Comparison of ENCODE assay signal across 8 cellular contexts in genomic region chr13:30796833-30797601, GRCh38.
DNase-seq lines count a peak whose midpoint lies in the region; ATAC-seq, FAIRE-seq and TF ChIP-seq lines count a peak whose summit lies in the region.

No MANE protein-coding gene starts in this region.

- H3K27ac ChIP-seq in trophoblast cell (ENCODE audit: low read depth, low read length), result no peak overlapping the region

- DNase-seq in Daoy (ENCODE audit: low read depth) (peak; percentile 79), NCI-H2029 treated with DMSO at 0.1 percent for 48 hours (lab: John Stamatoyannopoulos, UW) (peak; percentile 4), bronchial epithelial cell (ENCODE audit: low read depth) (peak; percentile 90), trophoblast cell (no peak), NCI-H1694 (lab: John Stamatoyannopoulos, UW) (no peak), chondrocyte (ENCODE audit: low spot score) (no peak)

- H4K12ac ChIP-seq in trophoblast cell (ENCODE audit: low read depth, low read length), result no peak overlapping the region

- peaks cover 13% of the 10 kb centered on the region for H3K79me1 ChIP-seq in trophoblast cell (ENCODE audit: low read length)

- H4K8ac ChIP-seq in trophoblast cell (ENCODE audit: low read depth, low read length), result no peak overlapping the region

- H2BK5ac ChIP-seq in trophoblast cell (ENCODE audit: low read depth, low read length, poor library complexity), result no peak overlapping the region

- no peak for ATAC-seq in GM21447 (IDR thresholded peaks at IDR 0.05; ENCODE audit: unreplicated experiment)
- ATAC-seq in GM19023 (IDR thresholded peaks at IDR 0.05; ENCODE audit: unreplicated experiment), result no peak

- no peak overlapping the region for H2BK12ac ChIP-seq in trophoblast cell (ENCODE audit: low read length)

- H3K36me3 ChIP-seq in bronchial epithelial cell (ENCODE audit: control insufficient read depth, insufficient read depth, low read length), result no peaks in the 10 kb centered on the region
- no peaks in the 10 kb centered on the region for H3K36me3 ChIP-seq in trophoblast cell (ENCODE audit: control insufficient read depth in 1 of 2, insufficient read depth in 2 of 2, low read length in 2 of 2)

- no peaks in the 10 kb centered on the region for H3K27me3 ChIP-seq in bronchial epithelial cell (ENCODE audit: control insufficient read depth, insufficient read depth, low read length)
- H3K27me3 ChIP-seq in trophoblast cell (ENCODE audit: insufficient read depth, low read length), result no peaks in the 10 kb centered on the region

- no peaks in the 10 kb centered on the region for H3K27me3 Mint-ChIP-seq in chondrocyte (ENCODE audit: low read depth)

- no peaks in the 10 kb centered on the region for H3K9me3 Mint-ChIP-seq in chondrocyte (ENCODE audit: low read depth)

- H3K4me2 ChIP-seq in trophoblast cell (ENCODE audit: low read length), result no peak overlapping the region

- no peak overlapping the region for H3K9ac ChIP-seq in trophoblast cell (ENCODE audit: low read length)

- H3K79me2 ChIP-seq in trophoblast cell (ENCODE audit: control insufficient read depth, insufficient read depth, low read length, poor library complexity), result no peaks in the 10 kb centered on the region

- peak overlapping the region; percentile 11 for H2AK5ac ChIP-seq in trophoblast cell (ENCODE audit: low read length)

- H3K4me1 Mint-ChIP-seq in chondrocyte (ENCODE audit: low read depth), result peaks cover 45% of the 10 kb centered on the region

- H4K91ac ChIP-seq in trophoblast cell (ENCODE audit: low read depth, low read length), result no peak overlapping the region

- H3K14ac ChIP-seq in trophoblast cell (ENCODE audit: low read length), result no peak overlapping the region

- no CpG with 5 or more reads among the region's 18 CpGs for WGBS in trophoblast cell (ENCODE audit: extremely low coverage, insufficient coverage, insufficient read length)

- no peak overlapping the region for H2AFZ ChIP-seq in trophoblast cell (ENCODE audit: insufficient read depth, low read length, poor library complexity)

- TF ChIP-seq CTCF in bronchial epithelial cell (IDR thresholded peaks at IDR 0.05; ENCODE audit: insufficient read depth, low read length, severe bottlenecking), result no peak
- TF ChIP-seq CTCF in chondrocyte (IDR thresholded peaks at IDR 0.05), result no peak

- no peak for FAIRE-seq in bronchial epithelial cell (lab: Jason Lieb, UNC)

- H3K9me3 ChIP-seq in trophoblast cell (ENCODE audit: insufficient read depth, low read depth, low read length), result no peaks in the 10 kb centered on the region

- H2BK120ac ChIP-seq in trophoblast cell (ENCODE audit: insufficient read depth, low read length, poor library complexity), result no peak overlapping the region

- no peak overlapping the region for H3K4ac ChIP-seq in trophoblast cell (ENCODE audit: low read depth, low read length)

- no peak overlapping the region for H3K18ac ChIP-seq in trophoblast cell (ENCODE audit: low read length)

- H3K36me3 Mint-ChIP-seq in chondrocyte (ENCODE audit: low read depth), result no peaks in the 10 kb centered on the region

- no peak overlapping the region for H3K23ac ChIP-seq in trophoblast cell (ENCODE audit: low read length)

- H3K4me1 ChIP-seq in trophoblast cell (ENCODE audit: control insufficient read depth in 1 of 2, insufficient read depth in 2 of 2, low read length in 2 of 2), result peaks cover 6 to 7% of the 10 kb centered on the region in 2 experiments

- peak overlapping the region; percentile 22 for H3K4me3 ChIP-seq in bronchial epithelial cell (ENCODE audit: low read depth, low read length)
- no peak overlapping the region for H3K4me3 ChIP-seq in trophoblast cell (ENCODE audit: low read depth, low read length)

- H3K4me3 Mint-ChIP-seq in chondrocyte (ENCODE audit: unreplicated experiment), result no peak overlapping the region

- H3K27ac Mint-ChIP-seq in chondrocyte (ENCODE audit: unreplicated experiment), result no peak overlapping the region

Comparison
In these comparisons a context has a peak if more than half of its experiments do, and no peak if none do; other contexts are left out.
1. DNase-seq: peak in Daoy (single experiment), NCI-H2029 treated with DMSO at 0.1 percent for 48 hours (single experiment) and bronchial epithelial cell (single experiment); none in trophoblast cell (0 of 2), NCI-H1694 (single experiment) and chondrocyte (single experiment).